In genomic region chr5:151627650-151628049, GRCh38 we compare ENCODE assay signal across 1 cellular context.
TF ChIP-seq lines count a peak whose summit lies in the region.

No MANE protein-coding gene starts in this region.

TF ChIP-seq in IMR-90, 13 proteins besides CTCF, POLR2A, EP300 and RAD21:
- no peak for TF ChIP-seq ELK1 (IDR thresholded peaks at IDR 0.05; ENCODE audit: borderline replicate concordance, low read depth, low read length)
- no peak for TF ChIP-seq MAFK (IDR thresholded peaks at IDR 0.05; ENCODE audit: low read depth, low read length)
- no peak for TF ChIP-seq SMC3 (IDR thresholded peaks at IDR 0.05; ENCODE audit: low read depth, low read length)
- no peak for TF ChIP-seq RFX5 (IDR thresholded peaks at IDR 0.05; ENCODE audit: low read depth, low read length)
- TF ChIP-seq MAZ (IDR thresholded peaks at IDR 0.05; ENCODE audit: borderline replicate concordance, low read depth, low read length): no peak
- TF ChIP-seq CHD1 (IDR thresholded peaks at IDR 0.05; ENCODE audit: low read depth, low read length): no peak
- no peak for TF ChIP-seq NFE2L2 (IDR thresholded peaks at IDR 0.05; ENCODE audit: low read depth, low read length)
- no peak for TF ChIP-seq MXI1 (IDR thresholded peaks at IDR 0.05; ENCODE audit: borderline replicate concordance, low read depth, low read length)
- TF ChIP-seq USF2 (IDR thresholded peaks at IDR 0.05; ENCODE audit: low read depth, low read length): no peak
- TF ChIP-seq CEBPB (IDR thresholded peaks at IDR 0.05; ENCODE audit: low read depth, low read length): no peak
